Comparison of ENCODE assay signal across 17 cellular contexts in genomic region chr10:82242778-82243177, GRCh38.
A peak's percentile ranks its signal among the peaks of the same experiment; 100 is the strongest.
DNase-seq lines count a peak whose midpoint lies in the region; ATAC-seq, FAIRE-seq and TF ChIP-seq lines count a peak whose summit lies in the region.
"Had no signal": no experiment of that assay in that cellular context is flagged by ENCODE, and none has a peak within 500 bp of the region (broad histone marks: within the 10 kb centered on the region; RNA-seq: fewer than 3 reads in every experiment).

No MANE protein-coding gene starts in this region.

- H3K9me3 ChIP-seq in mammary epithelial cell (replicated peaks; ENCODE audit: insufficient read depth, low read length) (no peaks in the 10 kb centered on the region), iPS-20b (ENCODE audit: insufficient read depth, low read depth, low read length) (no peaks in the 10 kb centered on the region), mucosa of descending colon (no peaks in the 10 kb centered on the region)
- H3K9me3 ChIP-seq: HAP-1 had no signal

- TF ChIP-seq CTCF in mammary epithelial cell (conservative IDR thresholded peaks at IDR 0.05 in 1 of 2, IDR thresholded peaks at IDR 0.05 in 1 of 2; ENCODE audit: extremely low read depth in 1 of 2, insufficient read depth in 1 of 2, low read depth in 1 of 2, low read length in 2 of 2) (no peak), MCF 10A (IDR thresholded peaks at IDR 0.05; ENCODE audit: unreplicated experiment) (no peak), mucosa of descending colon (IDR thresholded peaks at IDR 0.05) (no peak)

- peaks cover 17% of the 10 kb centered on the region for H3K4me1 Mint-ChIP-seq in MCF 10A (ENCODE audit: insufficient read depth, unreplicated experiment)
- H3K4me1 Mint-ChIP-seq: CD4-positive, CD25-positive, alpha-beta regulatory T cell had no signal

- no peaks in the 10 kb centered on the region for H3K27me3 Mint-ChIP-seq in MCF 10A (ENCODE audit: insufficient read depth, unreplicated experiment)
- H3K27me3 Mint-ChIP-seq: CD4-positive, CD25-positive, alpha-beta regulatory T cell had no signal

- CTCF ChIA-PET in mammary epithelial cell (lab: Charles Lee; ENCODE audit: low non-redundant PET) (no interaction called here), MCF 10A (lab: Yijun Ruan, JAX) (interaction anchor here (1.2 kb wide), 1 partner anchor 27 kb away, joined by 3 read pairs; no protein-coding TSS in a partner anchor)

- peak; percentile 96 for ATAC-seq in mucosa of descending colon
- ATAC-seq: GM12878, HepG2 had no signal

- H4K20me1 ChIP-seq in mammary epithelial cell (ENCODE audit: insufficient read depth, low read length): no peaks in the 10 kb centered on the region
- H4K20me1 ChIP-seq: BLaER1 treated with 17β-estradiol and CSF1 and Interleukin-3, amounts not matched to agents 10 nM and 100 nM had no signal

- H3K27ac Mint-ChIP-seq in MCF 10A (ENCODE audit: low read depth, unreplicated experiment): no peak overlapping the region
- H3K27ac Mint-ChIP-seq: CD4-positive, CD25-positive, alpha-beta regulatory T cell; HFFc6 had no signal

- FAIRE-seq in urothelium cell line (lab: Jason Lieb, UNC): no peak
- FAIRE-seq: GM12878, GM18507, HepG2 had no signal

- H3K36me3 ChIP-seq in mammary epithelial cell (ENCODE audit: insufficient read depth, low read length): no peaks in the 10 kb centered on the region
- H3K36me3 ChIP-seq in iPS-20b (ENCODE audit: insufficient read depth, low read depth, low read length): no peaks in the 10 kb centered on the region
- no peaks in the 10 kb centered on the region for H3K36me3 ChIP-seq in mucosa of descending colon (ENCODE audit: low read depth)
- H3K36me3 ChIP-seq: HAP-1 had no signal

- H3K36me3 Mint-ChIP-seq in MCF 10A (ENCODE audit: insufficient read depth, unreplicated experiment): no peaks in the 10 kb centered on the region
- H3K36me3 Mint-ChIP-seq: CD4-positive, CD25-positive, alpha-beta regulatory T cell had no signal

- in situ Hi-C loops in mammary epithelial cell (cut with MboI; ENCODE audit: low sequenced_read_pairs in 2 of 2): no loop called here

- H3K9ac ChIP-seq in mammary epithelial cell (ENCODE audit: insufficient read depth, low read length) (no peak overlapping the region), iPS-20b (ENCODE audit: low read depth, low read length) (no peak overlapping the region)
- H3K9ac ChIP-seq: BLaER1 treated with 17β-estradiol and CSF1 and Interleukin-3, amounts not matched to agents 10 nM and 100 nM; GM23248 had no signal

- H3K4me3 ChIP-seq in mammary epithelial cell (replicated peaks in 1 of 3; ENCODE audit: insufficient read depth in 1 of 3, low read depth in 2 of 3, low read length in 3 of 3) (no peak overlapping the region), iPS-20b (ENCODE audit: low read length) (peak overlapping the region; percentile 18; the same call in 1 of the 2 replicates), mucosa of descending colon (no peak overlapping the region)
- H3K4me3 ChIP-seq: BLaER1 treated with 17β-estradiol and CSF1 and Interleukin-3, amounts not matched to agents 10 nM and 100 nM; GM12878; GM23248; HAP-1 had no signal

- H3K4me1 ChIP-seq in mammary epithelial cell (ENCODE audit: insufficient read depth, low read length) (peaks cover 4% of the 10 kb centered on the region), iPS-20b (ENCODE audit: insufficient read depth, low read length) (peaks cover 5% of the 10 kb centered on the region; the same call in 1 of the 2 replicates), mucosa of descending colon (ENCODE audit: low read depth) (peaks cover 8% of the 10 kb centered on the region)
- H3K4me1 ChIP-seq: HAP-1 had no signal

- H2AFZ ChIP-seq in mammary epithelial cell (ENCODE audit: low read depth, low read length): peak overlapping the region; percentile 17
- H2AFZ ChIP-seq: GM23248 had no signal

- no peak overlapping the region for H3K4me3 Mint-ChIP-seq in MCF 10A (ENCODE audit: unreplicated experiment)
- H3K4me3 Mint-ChIP-seq: CD4-positive, CD25-positive, alpha-beta regulatory T cell; HFFc6 had no signal

- no TSS peak for BruUV-seq in mammary epithelial cell (replicated peaks; lab: Mats Ljungman, UMichigan)
- BruUV-seq in MCF 10A (replicated peaks; lab: Mats Ljungman, UMichigan): no TSS peak

- H3K27me3 ChIP-seq in mammary epithelial cell (ENCODE audit: insufficient read depth, low read length): no peaks in the 10 kb centered on the region
- no peaks in the 10 kb centered on the region for H3K27me3 ChIP-seq in iPS-20b (ENCODE audit: insufficient read depth, low read length)
- H3K27me3 ChIP-seq: BLaER1 treated with 17β-estradiol and CSF1 and Interleukin-3, amounts not matched to agents 10 nM and 100 nM had no signal

- no peak for DNase-seq in mammary epithelial cell
- DNase-seq in MCF 10A (ENCODE audit: unreplicated experiment): no peak
- DNase-seq in mucosa of descending colon: peak in 1 of 3 donors; percentile 25
- DNase-seq in hepatic stellate cell (ENCODE audit: low spot score): no peak
- no peak for DNase-seq in activated CD4-positive, CD25-positive, alpha-beta regulatory T cell (lab: John Stamatoyannopoulos, UW)
- no peak for DNase-seq in urothelium cell line (ENCODE audit: low spot score)
- DNase-seq: ACHN; CD4-positive, CD25-positive, alpha-beta regulatory T cell; DMS79; GM23248; HFFc6 had no signal

- dilution Hi-C loops in mammary epithelial cell (cut with HindIII; ENCODE audit: low sequenced_read_pairs): no loop called here

- no peak overlapping the region for H3K4me2 ChIP-seq in mammary epithelial cell (ENCODE audit: insufficient read depth, low read depth, low read length)
- H3K4me2 ChIP-seq: BLaER1 treated with 17β-estradiol and CSF1 and Interleukin-3, amounts not matched to agents 10 nM and 100 nM had no signal

- 100% methylated on average over 2 of the region's 2 CpGs for WGBS in mammary epithelial cell (ENCODE audit: low coverage, missing lambda C conversion rate)

- H3K79me2 ChIP-seq in mammary epithelial cell (ENCODE audit: insufficient read depth, low read length): no peaks in the 10 kb centered on the region

- no peaks in the 10 kb centered on the region for H3K9me3 Mint-ChIP-seq in MCF 10A (ENCODE audit: unreplicated experiment)

- intact Hi-C loops in mammary epithelial cell (cut with micrococcal nuclease) (no loop called here), MCF 10A (cut with micrococcal nuclease) (no loop called here), mucosa of descending colon (cut with DNase I, micrococcal nuclease) (no loop called here)

- H3K27ac ChIP-seq in mammary epithelial cell (ENCODE audit: insufficient read depth, low read depth, low read length) (no peak overlapping the region), iPS-20b (ENCODE audit: low read length) (no peak overlapping the region)
- H3K27ac ChIP-seq: BLaER1 treated with 17β-estradiol and CSF1 and Interleukin-3, amounts not matched to agents 10 nM and 100 nM; GM23248 had no signal

- POLR2A ChIA-PET in MCF 10A (lab: Yijun Ruan, JAX): no interaction called here
